ENCODE assay signal across 11 cellular contexts in the genomic region with DNA sequence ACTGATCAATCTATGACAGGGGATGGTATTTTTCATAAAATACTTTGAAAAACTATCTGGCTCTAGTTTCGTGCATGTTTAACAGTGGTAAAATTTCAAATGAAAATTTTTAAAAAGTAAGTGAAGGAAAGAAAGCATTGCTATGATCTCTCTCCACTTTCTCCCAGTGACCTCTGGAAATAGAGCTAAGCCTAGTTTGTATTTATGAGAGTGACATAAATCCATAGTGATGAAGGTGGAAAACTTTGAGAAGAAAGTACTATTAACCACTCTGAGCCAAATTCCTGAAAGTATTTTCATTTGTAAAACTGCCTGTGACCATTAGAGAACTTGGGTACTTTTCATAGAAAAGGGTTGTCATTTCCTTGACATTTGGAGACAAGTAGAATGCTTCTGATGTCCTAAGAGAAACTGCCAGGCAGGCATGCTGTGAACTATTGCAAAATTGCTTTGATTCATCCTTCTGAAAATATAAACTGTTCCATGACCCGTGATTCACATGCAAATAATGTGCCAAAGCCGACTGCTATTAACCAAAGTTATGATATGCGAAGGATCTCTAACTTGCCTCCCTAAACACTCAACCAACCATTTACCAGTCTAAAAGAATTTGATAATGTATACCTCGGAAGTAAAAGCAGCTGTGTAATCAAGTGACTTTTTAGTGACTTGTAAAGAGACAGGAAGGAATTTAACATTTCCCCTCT.
DNase-seq lines count a peak whose midpoint lies in the region; ATAC-seq lines count a peak whose summit lies in the region.
"Had no signal": no experiment of that assay in that cellular context is flagged by ENCODE, and none has a peak within 500 bp of the region (broad histone marks: within the 10 kb centered on the region; RNA-seq: fewer than 3 reads in every experiment).

No MANE protein-coding gene starts in this region.

- intact Hi-C loops in sciatic nerve (cut with DNase I): no loop called here

- H3K36me3 Mint-ChIP-seq in immature natural killer cell: peaks cover 23 to 34% (median 32%) of the 10 kb centered on the region in 3 donors

- peak; percentile 86 for ATAC-seq in sciatic nerve
- no peak for ATAC-seq in HG03135 (IDR thresholded peaks at IDR 0.05; ENCODE audit: unreplicated experiment)
- ATAC-seq: activated CD8-positive, alpha-beta memory T cell treated with anti-CD3 and anti-CD28 coated beads, Interleukin-2, amount 10 ng/mL, durations not matched to agents 7 days and 5 days had no signal

- DNase-seq in GM04503 (ENCODE audit: low read depth) (peak; percentile 91), SK-MEL-5 (ENCODE audit: low read depth, low spot score) (peak; percentile 48), fibroblast of the conjunctiva (ENCODE audit: low read depth) (peak; percentile 80), sciatic nerve (ENCODE audit: low spot score) (no peak), activated T-cell treated with anti-CD3 and anti-CD28 coated beads for 4 hours (no peak), immature natural killer cell (no peak)
- no peak for DNase-seq in activated CD8-positive, alpha-beta memory T cell treated with anti-CD3 and anti-CD28 coated beads for 24 hours
- DNase-seq: activated CD8-positive, alpha-beta memory T cell treated with anti-CD3 and anti-CD28 coated beads, Interleukin-2, amount 10 ng/mL, durations not matched to agents 7 days and 5 days; occipital lobe; RPMI8226 had no signal

- H3K9me3 Mint-ChIP-seq in immature natural killer cell: no peaks in the 10 kb centered on the region

- in situ Hi-C loops in SK-MEL-5 (cut with HindIII; ENCODE audit: low pct_unique_long_range_greater_than_20kb, low sequenced_read_pairs): no loop called here

- no peak overlapping the region for H3K27ac Mint-ChIP-seq in immature natural killer cell
- H3K27ac Mint-ChIP-seq: activated CD8-positive, alpha-beta memory T cell treated with anti-CD3 and anti-CD28 coated beads, Interleukin-2, amount 10 ng/mL, durations not matched to agents 7 days and 5 days had no signal

- H3K4me1 Mint-ChIP-seq in immature natural killer cell: peaks cover 0 to 6% of the 10 kb centered on the region in 2 donors
- H3K4me1 Mint-ChIP-seq: activated CD8-positive, alpha-beta memory T cell treated with anti-CD3 and anti-CD28 coated beads, Interleukin-2, amount 10 ng/mL, durations not matched to agents 7 days and 5 days had no signal

- no peak overlapping the region for H3K4me3 Mint-ChIP-seq in immature natural killer cell
- H3K4me3 Mint-ChIP-seq: activated CD8-positive, alpha-beta memory T cell treated with anti-CD3 and anti-CD28 coated beads, Interleukin-2, amount 10 ng/mL, durations not matched to agents 7 days and 5 days had no signal

- peaks cover 0 to 2% (median 0%) of the 10 kb centered on the region in 3 donors for H3K27me3 Mint-ChIP-seq in immature natural killer cell (ENCODE audit: low read depth in 3 of 3)
- H3K27me3 Mint-ChIP-seq: activated CD8-positive, alpha-beta memory T cell treated with anti-CD3 and anti-CD28 coated beads, Interleukin-2, amount 10 ng/mL, durations not matched to agents 7 days and 5 days had no signal

Comparison
In these comparisons a context has a peak if more than half of its experiments do, and no peak if none do; other contexts are left out.
1. DNase-seq: peak in GM04503 (single experiment), SK-MEL-5 (single experiment) and fibroblast of the conjunctiva (single experiment); none in sciatic nerve (single experiment), activated T-cell treated with anti-CD3 and anti-CD28 coated beads for 4 hours (single experiment), activated CD8-positive, alpha-beta memory T cell treated with anti-CD3 and anti-CD28 coated beads for 24 hours (single experiment) and immature natural killer cell (0 of 3).